ENCODE assay signal across 32 cellular contexts in the genomic region with DNA sequence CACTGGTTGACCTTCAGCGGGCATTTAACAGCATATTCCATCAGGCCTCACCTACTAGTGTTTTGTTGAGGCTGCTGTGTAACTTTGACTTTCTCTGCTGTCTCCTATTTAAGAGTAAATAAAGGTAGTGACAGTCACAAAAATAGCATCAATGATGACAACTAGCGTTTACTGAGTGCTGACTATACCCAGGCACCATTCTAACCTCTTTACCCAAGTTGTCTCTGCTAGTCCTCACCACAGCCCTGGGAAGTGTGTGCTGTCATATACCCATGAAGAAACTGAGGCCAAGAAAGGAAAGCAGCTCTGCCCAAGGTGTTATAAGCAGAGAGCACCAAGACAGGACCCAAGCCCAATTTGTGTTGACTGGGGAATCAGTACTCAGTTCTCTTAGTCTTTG.
"Had no signal": no experiment of that assay in that cellular context is flagged by ENCODE, and none has a peak within 500 bp of the region (broad histone marks: within the 10 kb centered on the region; RNA-seq: fewer than 3 reads in every experiment).

No MANE protein-coding gene starts in this region.

- DNase-seq: Karpas-422, Kasumi-1, KBM-7, KG1, MG63, MM.1S, MV-4-11, NCI-H1048, NCI-H1092, NCI-H1092 treated with DMSO at 0.1 percent for 48 hours, NCI-H1105, NCI-H1105 treated with DMSO at 0.1 percent for 48 hours, NCI-H1417 treated with DMSO at 0.1 percent for 48 hours, NCI-H1436, NCI-H1436 treated with DMSO at 0.1 percent for 48 hours, NCI-H146, NCI-H1694, NCI-H1694 treated with DMSO at 0.1 percent for 48 hours, NCI-H187, NCI-H187 treated with DMSO at 0.1 percent for 48 hours, NCI-H1930, NCI-H2029 treated with DMSO at 0.1 percent for 48 hours, NCI-H2081, NCI-H2081 treated with DMSO at 0.1 percent for 48 hours, NCI-H2107, NCI-H2171, NCI-H2171 treated with DMSO at 0.1 percent for 48 hours, NCI-H2227 treated with DMSO at 0.1 percent for 48 hours, NCI-H226, NCI-H446, NCI-H446 treated with DMSO at 0.1 percent for 48 hours had no signal

- H3K27ac ChIP-seq: KMS-11 had no signal

- H3K27me3 ChIP-seq: MG63 had no signal

- H3K9me3 ChIP-seq: MG63 had no signal

- H3K36me3 ChIP-seq: MG63 had no signal

- H3K4me3 ChIP-seq: MG63 had no signal
